Comparison of ENCODE assay signal across 7 cellular contexts in genomic region chr19:35352448-35353304, GRCh38. TPM values are rescaled to one million over a fixed set of nuclear protein-coding genes. Genes with fewer than 3 reads are reported as not detected.
DNase-seq lines count a peak whose midpoint lies in the region; ATAC-seq and TF ChIP-seq lines count a peak whose summit lies in the region.

No MANE protein-coding gene starts in this region.

- H3K4me1 ChIP-seq in right atrium auricular region, result peaks cover 0 to under 1% of the 10 kb centered on the region in 2 donors

- no peaks in the 10 kb centered on the region for H3K36me3 ChIP-seq in right atrium auricular region

- H3K27ac ChIP-seq in right atrium auricular region, result no peak overlapping the region

- no peak overlapping the region for H3K4me3 ChIP-seq in right atrium auricular region

- H3K9me3 ChIP-seq in right atrium auricular region, result no peaks in the 10 kb centered on the region

- peak; percentile 78 for TF ChIP-seq CTCF in GM12874 (IDR thresholded peaks at IDR 0.05; ENCODE audit: insufficient read depth, low read depth, low read length)
- peak; percentile 65 to 86 for TF ChIP-seq CTCF in right atrium auricular region (IDR thresholded peaks at IDR 0.05)

- H3K27me3 ChIP-seq in right atrium auricular region, result no peaks in the 10 kb centered on the region

- peak; percentile 61 for DNase-seq in NCI-H1436 (lab: John Stamatoyannopoulos, UW)
- DNase-seq in T-helper 1 cell, result peak; percentile 38 to 70 (median 55)
- peak in 47 of 56 donors; percentile 6 to 78 (median 45) for DNase-seq in amygdala (lab: John Stamatoyannopoulos, UW)
- DNase-seq in right atrium auricular region (ENCODE audit: low spot score), result peak; percentile 71
- peak; percentile 86 for DNase-seq in retina

- ATAC-seq in GM21528 (IDR thresholded peaks at IDR 0.05; ENCODE audit: low FRiP score, unreplicated experiment), result no peak

RNA-seq across cellular contexts. Expression of gene FFAR1, which starts 5.0 kb away (rescaled TPM):
- total RNA-seq in right atrium auricular region, result not detected

RNA-seq across cellular contexts. Expression of gene FFAR3, which starts 5.6 kb away (rescaled TPM):
- total RNA-seq in right atrium auricular region, result not detected

RNA-seq across cellular contexts. Expression of gene GPR42, which starts 18.2 kb away (rescaled TPM):
- not detected for total RNA-seq in right atrium auricular region

RNA-seq across cellular contexts. Expression of gene CD22, which starts 23.7 kb away (rescaled TPM):
- 1 to 10 TPM in 1 of 2 donors, not detected in 1; 1.4 TPM for total RNA-seq in right atrium auricular region
